1 cellular context compared by ENCODE assay signal in the genomic region with DNA sequence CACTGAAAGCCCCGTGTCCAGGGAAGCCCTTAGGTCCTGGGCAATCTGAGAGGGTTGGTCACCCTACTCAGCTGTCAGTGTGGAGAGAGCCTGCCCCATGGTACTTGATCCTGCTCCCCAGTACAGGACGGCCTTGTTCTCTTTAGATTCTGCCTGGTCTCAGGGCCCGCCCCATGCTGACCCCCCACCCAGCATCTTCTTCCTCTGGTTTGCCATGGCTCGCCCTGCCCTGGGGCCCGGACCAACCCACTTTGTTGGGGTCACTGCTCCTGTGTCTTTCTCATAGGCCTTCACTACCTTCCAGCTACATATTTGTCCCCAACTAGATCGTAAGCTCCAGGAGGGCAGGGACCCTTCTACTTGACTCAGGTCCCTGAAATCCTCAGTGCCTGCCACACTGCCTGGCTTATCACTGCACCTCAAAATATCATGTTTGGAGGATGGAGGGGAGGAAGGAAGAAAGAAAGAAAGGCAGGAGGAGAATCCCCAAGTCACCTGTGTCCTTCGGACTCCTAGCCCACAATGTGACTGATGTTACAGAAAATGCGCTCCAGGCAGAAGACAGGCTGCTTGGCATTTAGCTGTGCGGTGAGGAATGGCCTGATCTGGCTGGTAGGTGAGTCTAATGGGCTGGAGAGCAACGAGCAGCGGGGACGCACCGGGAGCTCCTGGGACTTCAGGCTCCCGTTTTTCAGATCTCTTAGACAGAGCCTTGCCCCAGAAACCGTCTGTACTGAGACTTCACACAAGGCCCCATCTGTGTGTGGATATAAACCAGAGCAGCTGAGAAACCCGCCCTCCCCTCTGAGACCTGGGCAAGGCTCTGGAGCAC.
TF ChIP-seq lines count a peak whose summit lies in the region.

No MANE protein-coding gene starts in this region.

TF ChIP-seq in H1, 55 proteins besides CTCF, POLR2A, EP300 and RAD21:
- TF ChIP-seq, protein P1, sequence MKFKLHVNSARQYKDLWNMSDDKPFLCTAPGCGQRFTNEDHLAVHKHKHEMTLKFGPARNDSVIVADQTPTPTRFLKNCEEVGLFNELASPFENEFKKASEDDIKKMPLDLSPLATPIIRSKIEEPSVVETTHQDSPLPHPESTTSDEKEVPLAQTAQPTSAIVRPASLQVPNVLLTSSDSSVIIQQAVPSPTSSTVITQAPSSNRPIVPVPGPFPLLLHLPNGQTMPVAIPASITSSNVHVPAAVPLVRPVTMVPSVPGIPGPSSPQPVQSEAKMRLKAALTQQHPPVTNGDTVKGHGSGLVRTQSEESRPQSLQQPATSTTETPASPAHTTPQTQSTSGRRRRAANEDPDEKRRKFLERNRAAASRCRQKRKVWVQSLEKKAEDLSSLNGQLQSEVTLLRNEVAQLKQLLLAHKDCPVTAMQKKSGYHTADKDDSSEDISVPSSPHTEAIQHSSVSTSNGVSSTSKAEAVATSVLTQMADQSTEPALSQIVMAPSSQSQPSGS (IDR thresholded peaks at IDR 0.05; ENCODE audit: low read length): no peak
- no peak for TF ChIP-seq NRF1 (IDR thresholded peaks at IDR 0.05; ENCODE audit: low read depth, low read length)
- TF ChIP-seq, protein P2, sequence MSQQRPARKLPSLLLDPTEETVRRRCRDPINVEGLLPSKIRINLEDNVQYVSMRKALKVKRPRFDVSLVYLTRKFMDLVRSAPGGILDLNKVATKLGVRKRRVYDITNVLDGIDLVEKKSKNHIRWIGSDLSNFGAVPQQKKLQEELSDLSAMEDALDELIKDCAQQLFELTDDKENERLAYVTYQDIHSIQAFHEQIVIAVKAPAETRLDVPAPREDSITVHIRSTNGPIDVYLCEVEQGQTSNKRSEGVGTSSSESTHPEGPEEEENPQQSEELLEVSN (IDR thresholded peaks at IDR 0.05): no peak
- TF ChIP-seq FOSL1 (IDR thresholded peaks at IDR 0.05; ENCODE audit: insufficient read depth, low read depth, low read length): no peak
- TF ChIP-seq, protein P3, sequence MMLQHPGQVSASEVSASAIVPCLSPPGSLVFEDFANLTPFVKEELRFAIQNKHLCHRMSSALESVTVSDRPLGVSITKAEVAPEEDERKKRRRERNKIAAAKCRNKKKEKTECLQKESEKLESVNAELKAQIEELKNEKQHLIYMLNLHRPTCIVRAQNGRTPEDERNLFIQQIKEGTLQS (IDR thresholded peaks at IDR 0.05; ENCODE audit: insufficient read depth, low read depth, low read length): no peak
- TF ChIP-seq TAF1 (IDR thresholded peaks at IDR 0.05; ENCODE audit: low read depth, low read length): no peak
- no peak for TF ChIP-seq TBP (IDR thresholded peaks at IDR 0.05; ENCODE audit: low read depth, low read length)
- no peak for TF ChIP-seq KDM5A (IDR thresholded peaks at IDR 0.05; ENCODE audit: low read length)
- TF ChIP-seq CBX5 (IDR thresholded peaks at IDR 0.05; ENCODE audit: low read depth, low read length): no peak
- no peak for TF ChIP-seq CHD1 (IDR thresholded peaks at IDR 0.05; ENCODE audit: low read depth, low read length)
- TF ChIP-seq ZNF274 (IDR thresholded peaks at IDR 0.05; ENCODE audit: borderline replicate concordance, extremely low read depth, low read length): no peak
- no peak for TF ChIP-seq SAP30 (IDR thresholded peaks at IDR 0.05; ENCODE audit: insufficient read depth, insufficient replicate concordance, low read length)
- no peak for TF ChIP-seq RFX5 (IDR thresholded peaks at IDR 0.05; ENCODE audit: borderline replicate concordance, low read depth, low read length)
- no peak for TF ChIP-seq BRCA1 (IDR thresholded peaks at IDR 0.05; ENCODE audit: low read depth, low read length)
- TF ChIP-seq CREB1 (IDR thresholded peaks at IDR 0.05): no peak
- no peak for TF ChIP-seq POU5F1 (IDR thresholded peaks at IDR 0.05; ENCODE audit: low read depth, low read length)
- TF ChIP-seq RNF2 (IDR thresholded peaks at IDR 0.05; ENCODE audit: borderline replicate concordance, low read depth, low read length, missing control alignments, poor library complexity, severe bottlenecking): no peak
- no peak for TF ChIP-seq GABPA (IDR thresholded peaks at IDR 0.05; ENCODE audit: borderline replicate concordance, insufficient read depth, low read length)
- TF ChIP-seq, protein P4, sequence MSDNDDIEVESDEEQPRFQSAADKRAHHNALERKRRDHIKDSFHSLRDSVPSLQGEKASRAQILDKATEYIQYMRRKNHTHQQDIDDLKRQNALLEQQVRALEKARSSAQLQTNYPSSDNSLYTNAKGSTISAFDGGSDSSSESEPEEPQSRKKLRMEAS (IDR thresholded peaks at IDR 0.05): no peak
- no peak for TF ChIP-seq USF2 (IDR thresholded peaks at IDR 0.05; ENCODE audit: low read length)
TF ChIP-seq in H1: peak in this region for 0.
